Comparison of ENCODE assay signal across 8 cellular contexts in genomic region chr20:63979549-63980316, GRCh38. TPM values are rescaled to one million over a fixed set of nuclear protein-coding genes. Genes with fewer than 3 reads are reported as not detected.
A peak's percentile ranks its signal among the peaks of the same experiment; 100 is the strongest.
DNase-seq lines count a peak whose midpoint lies in the region; ATAC-seq and TF ChIP-seq lines count a peak whose summit lies in the region.

Gene SAMD10, minus strand, starts transcription at chr20:63979642. Its CDS starts 175 bp downstream, at chr20:63979467.

- DNase-seq in 8988T: peak; percentile 89
- peak; percentile 53 for DNase-seq in IMR-90
- peak; percentile 83 for DNase-seq in SHP77 treated with DMSO at 0.1 percent for 48 hours (lab: John Stamatoyannopoulos, UW)
- peak; percentile 93 for DNase-seq in activated naive CD4-positive, alpha-beta T cell treated with anti-CD3 and anti-CD28 coated beads for 36 hours
- DNase-seq in left ventricle myocardium superior: peak; percentile 68
- DNase-seq in sigmoid colon: no peak

- peaks cover 10% of the 10 kb centered on the region; the same call in 1 of the 2 replicates for H4K20me1 ChIP-seq in IMR-90 (ENCODE audit: insufficient read depth, low read length)

- no peaks in the 10 kb centered on the region for H3K9me3 Mint-ChIP-seq in activated naive CD4-positive, alpha-beta T cell treated with anti-CD3 and anti-CD28 coated beads for 36 hours

- H3K4ac ChIP-seq in IMR-90 (ENCODE audit: low read depth, low read length): peak within 1 kb of the TSS; percentile 74

- H3K9me3 ChIP-seq in IMR-90 (ENCODE audit: control insufficient read depth, insufficient read depth, low read length) (no peaks in the 10 kb centered on the region), sigmoid colon (no peaks in the 10 kb centered on the region)

- H3K4me3 ChIP-seq in IMR-90 (ENCODE audit: insufficient read depth, low read depth, low read length) (peak within 1 kb of the TSS; percentile 42), sigmoid colon (peak within 1 kb of the TSS; percentile 36 to 98 (median 89))

- H3K23ac ChIP-seq in IMR-90 (ENCODE audit: low read depth, low read length): peak within 1 kb of the TSS; percentile 44; the same call in 1 of the 2 replicates

- no peak within 1 kb of the TSS for H2BK15ac ChIP-seq in IMR-90 (ENCODE audit: low read depth, low read length)

- peak within 1 kb of the TSS; percentile 91 to 94 for H4K8ac ChIP-seq in IMR-90 (ENCODE audit: low read depth in 2 of 2, low read length in 2 of 2)

- peaks cover 29% of the 10 kb centered on the region for H3K36me3 Mint-ChIP-seq in activated naive CD4-positive, alpha-beta T cell treated with anti-CD3 and anti-CD28 coated beads for 36 hours (ENCODE audit: low read depth)

- intact Hi-C loops in IMR-90 (cut with micrococcal nuclease): loop anchor here (1.0 to 2.0 kb wide), 2 partner anchors 77 to 141 kb away; no protein-coding TSS in a partner anchor
- intact Hi-C loops in activated naive CD4-positive, alpha-beta T cell treated with anti-CD3 and anti-CD28 coated beads for 36 hours (cut with micrococcal nuclease): loop anchor here (1.0 to 10.0 kb wide), 7 partner anchors 59 to 765 kb away; partner anchors contain the start of genes PTK6, RGS19 and YTHDF1
- intact Hi-C loops in left ventricle myocardium superior (cut with micrococcal nuclease): no loop called here
- intact Hi-C loops in sigmoid colon (cut with DNase I): loop anchor here (10.0 kb wide), 2 partner anchors 325 to 765 kb away; partner anchors contain the start of genes RTEL1, STMN3 and YTHDF1

- peak within 1 kb of the TSS; percentile 54 for H2AK5ac ChIP-seq in IMR-90 (ENCODE audit: low read depth, low read length)

- peaks cover 31% of the 10 kb centered on the region for H3K4me1 ChIP-seq in IMR-90 (ENCODE audit: control insufficient read depth, insufficient read depth, low read length)
- H3K4me1 ChIP-seq in sigmoid colon: peaks cover 0 to 45% (median 42%) of the 10 kb centered on the region in 4 donors

- TF ChIP-seq EP300 in sigmoid colon (IDR thresholded peaks at IDR 0.05): no peak

- TF ChIP-seq CTCF in IMR-90 (conservative IDR thresholded peaks at IDR 0.05; ENCODE audit: low read depth, low read length): no peak
- TF ChIP-seq CTCF in sigmoid colon (IDR thresholded peaks at IDR 0.05): peak in 1 of 4 experiments; percentile 18

- H3K9ac ChIP-seq in IMR-90 (ENCODE audit: low read depth, low read length): peak within 1 kb of the TSS; percentile 18; the same call in 1 of the 2 replicates

- peaks cover 54% of the 10 kb centered on the region for H3K4me1 Mint-ChIP-seq in activated naive CD4-positive, alpha-beta T cell treated with anti-CD3 and anti-CD28 coated beads for 36 hours (ENCODE audit: low read depth)

- H3K27ac ChIP-seq in IMR-90 (ENCODE audit: insufficient read depth, low read length) (no peak within 1 kb of the TSS; the same call in 1 of the 2 replicates), sigmoid colon (peak within 1 kb of the TSS; percentile 80 to 88 (median 85))

- H3K9me1 ChIP-seq in IMR-90 (ENCODE audit: insufficient read depth, low read length): peaks cover 20% of the 10 kb centered on the region

- peak within 1 kb of the TSS; percentile 91 for H4K5ac ChIP-seq in IMR-90 (ENCODE audit: low read depth, low read length)

- POLR2A ChIA-PET in IMR-90 (lab: Charles Lee; ENCODE audit: unreplicated experiment): interaction anchor here (1.0 kb wide), 1 partner anchor 114 kb away, joined by 4 read pairs; the partner anchor contains the start of gene TPD52L2

- CTCF ChIA-PET in IMR-90 (lab: Yijun Ruan, JAX): interaction anchor here (1.3 kb wide), 1 partner anchor 140 kb away, joined by 3 read pairs; no protein-coding TSS in a partner anchor
- CTCF ChIA-PET in activated naive CD4-positive, alpha-beta T cell treated with anti-CD3 and anti-CD28 coated beads for 36 hours (lab: Charles Lee): interaction anchor here (0.7 to 2.4 kb wide), 16 partner anchors 12 to 442 kb away, joined by 3 to 33 read pairs (median 4); partner anchors contain the start of genes PTK6, RGS19 and UCKL1

- BruUV-seq in IMR-90 (replicated peaks; lab: Mats Ljungman, UMichigan): no TSS peak

- H2AFZ ChIP-seq in IMR-90 (replicated peaks; ENCODE audit: low read length, poor library complexity): peak within 1 kb of the TSS; percentile 100

- H3K79me1 ChIP-seq in IMR-90 (ENCODE audit: low read depth in 1 of 2, low read length in 2 of 2): peaks cover 21 to 34% of the 10 kb centered on the region in 2 experiments

- H3K56ac ChIP-seq in IMR-90 (ENCODE audit: extremely low read depth, insufficient read depth, low read length): no peak within 1 kb of the TSS

- peak within 1 kb of the TSS; percentile 94 for H3K27ac Mint-ChIP-seq in activated naive CD4-positive, alpha-beta T cell treated with anti-CD3 and anti-CD28 coated beads for 36 hours

- H3K27me3 Mint-ChIP-seq in activated naive CD4-positive, alpha-beta T cell treated with anti-CD3 and anti-CD28 coated beads for 36 hours (ENCODE audit: low read depth): no peaks in the 10 kb centered on the region

- H3K4me2 ChIP-seq in IMR-90 (ENCODE audit: low read depth, low read length): peak within 1 kb of the TSS; percentile 77

- dilution Hi-C loops in IMR-90 (cut with HindIII; ENCODE audit: low sequenced_read_pairs, unreplicated experiment): no loop called here

- TF ChIP-seq POLR2A in GM18505 (IDR thresholded peaks at IDR 0.05; ENCODE audit: borderline replicate concordance, extremely low read depth, insufficient read depth, insufficient read length) (peak; percentile 56), IMR-90 (IDR thresholded peaks at IDR 0.05; ENCODE audit: low read depth, low read length) (no peak), sigmoid colon (IDR thresholded peaks at IDR 0.05) (no peak)

- no peak for TF ChIP-seq RAD21 in IMR-90 (IDR thresholded peaks at IDR 0.05; ENCODE audit: low read length)

- no peak within 1 kb of the TSS for H2BK20ac ChIP-seq in IMR-90 (ENCODE audit: low read depth, low read length)

- H2BK5ac ChIP-seq in IMR-90 (ENCODE audit: low read depth, low read length, poor library complexity, severe bottlenecking): peak within 1 kb of the TSS; percentile 14

- peak within 1 kb of the TSS; percentile 76 for H4K91ac ChIP-seq in IMR-90 (ENCODE audit: insufficient read depth, low read depth, low read length)

- peak within 1 kb of the TSS; percentile 91 for H2AK9ac ChIP-seq in IMR-90 (replicated peaks; ENCODE audit: low read depth, low read length, poor library complexity)

- peak within 1 kb of the TSS; percentile 84 for H3K4me3 Mint-ChIP-seq in activated naive CD4-positive, alpha-beta T cell treated with anti-CD3 and anti-CD28 coated beads for 36 hours

- H3K27me3 ChIP-seq in IMR-90 (ENCODE audit: control insufficient read depth, insufficient read depth, low read length) (no peaks in the 10 kb centered on the region), sigmoid colon (peaks cover 0 to 12% (median 7%) of the 10 kb centered on the region in 3 donors)

- peak within 1 kb of the TSS; percentile 22 for H3K14ac ChIP-seq in IMR-90 (replicated peaks; ENCODE audit: low read depth, low read length)

- in situ Hi-C loops in IMR-90 (cut with MboI; ENCODE audit: low sequenced_read_pairs): loop anchor here (10.0 kb wide), 1 partner anchor 445 kb away; the partner anchor contains the start of gene PTK6

- 4% methylated on average over 19 of the region's 54 CpGs; no CpG with 5 or more reads in 1 of the 2 experiments for WGBS in IMR-90 (ENCODE audit: extremely low coverage in 2 of 2, insufficient read length in 1 of 2), 2 experiments
- WGBS in sigmoid colon, 2 donors: 1 to 2% methylated on average over 54 of the region's 54 CpGs

- H3K18ac ChIP-seq in IMR-90 (ENCODE audit: low read depth, low read length): no peak within 1 kb of the TSS

- peaks cover 7% of the 10 kb centered on the region for H3K36me3 ChIP-seq in IMR-90 (ENCODE audit: control insufficient read depth, insufficient read depth, low read length)
- peaks cover 2 to 12% (median 5%) of the 10 kb centered on the region in 4 donors for H3K36me3 ChIP-seq in sigmoid colon

- peak within 1 kb of the TSS; percentile 19 for H2BK120ac ChIP-seq in IMR-90 (ENCODE audit: low read depth, low read length)

- peak; percentile 27 for ATAC-seq in GM18505 (IDR thresholded peaks at IDR 0.05; ENCODE audit: unreplicated experiment)
- ATAC-seq in IMR-90 (ENCODE audit: low read depth): peak; percentile 1; the same call in 1 of the 2 replicates
- ATAC-seq in left ventricle myocardium superior: peak; percentile 12
- no peak for ATAC-seq in GM18520 (IDR thresholded peaks at IDR 0.05; ENCODE audit: unreplicated experiment)

TF ChIP-seq in IMR-90, 13 proteins besides CTCF, POLR2A, EP300 and RAD21:
- TF ChIP-seq, protein P1, sequence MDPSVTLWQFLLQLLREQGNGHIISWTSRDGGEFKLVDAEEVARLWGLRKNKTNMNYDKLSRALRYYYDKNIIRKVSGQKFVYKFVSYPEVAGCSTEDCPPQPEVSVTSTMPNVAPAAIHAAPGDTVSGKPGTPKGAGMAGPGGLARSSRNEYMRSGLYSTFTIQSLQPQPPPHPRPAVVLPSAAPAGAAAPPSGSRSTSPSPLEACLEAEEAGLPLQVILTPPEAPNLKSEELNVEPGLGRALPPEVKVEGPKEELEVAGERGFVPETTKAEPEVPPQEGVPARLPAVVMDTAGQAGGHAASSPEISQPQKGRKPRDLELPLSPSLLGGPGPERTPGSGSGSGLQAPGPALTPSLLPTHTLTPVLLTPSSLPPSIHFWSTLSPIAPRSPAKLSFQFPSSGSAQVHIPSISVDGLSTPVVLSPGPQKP (IDR thresholded peaks at IDR 0.05; ENCODE audit: borderline replicate concordance, low read depth, low read length): no peak
- TF ChIP-seq RCOR1 (IDR thresholded peaks at IDR 0.05; ENCODE audit: insufficient replicate concordance, low read length) (no peak), SMC3 (IDR thresholded peaks at IDR 0.05; ENCODE audit: low read depth, low read length) (no peak), BHLHE40 (IDR thresholded peaks at IDR 0.05; ENCODE audit: low read depth, low read length) (no peak)

RNA-seq across cellular contexts. Expression of gene SAMD10, which starts in this region (rescaled TPM):
- total RNA-seq in IMR-90 (2012; rRNA removed) (0.54 and 0.56 TPM in 2 replicates), left ventricle myocardium superior (6.4 TPM), sigmoid colon (1 to 10 TPM in 3 of 4 donors, under 1 TPM in 1; 0.68 to 8.3 (median 1.9) TPM)
- polyA plus RNA-seq in IMR-90 (2012; rRNA removed) (4.0 and 4.1 TPM in 2 replicates), sigmoid colon (1 to 10 TPM; 2.8 to 8.7 (median 4.2) TPM)
- 3.9 and 4.6 TPM in 2 replicates for polyA plus RNA-seq in IMR-90 (2012; cell fraction: cytosol; rRNA removed)
- 14.1 and 23.9 TPM in 2 replicates for polyA plus RNA-seq in IMR-90 (2012; cell fraction: nucleus; rRNA removed; ENCODE audit: low replicate concordance)
- 10 to 100 TPM; 20.5 to 21.8 TPM for total RNA-seq in activated naive CD4-positive, alpha-beta T cell treated with anti-CD3 and anti-CD28 coated beads for 36 hours
